In the genomic region with DNA sequence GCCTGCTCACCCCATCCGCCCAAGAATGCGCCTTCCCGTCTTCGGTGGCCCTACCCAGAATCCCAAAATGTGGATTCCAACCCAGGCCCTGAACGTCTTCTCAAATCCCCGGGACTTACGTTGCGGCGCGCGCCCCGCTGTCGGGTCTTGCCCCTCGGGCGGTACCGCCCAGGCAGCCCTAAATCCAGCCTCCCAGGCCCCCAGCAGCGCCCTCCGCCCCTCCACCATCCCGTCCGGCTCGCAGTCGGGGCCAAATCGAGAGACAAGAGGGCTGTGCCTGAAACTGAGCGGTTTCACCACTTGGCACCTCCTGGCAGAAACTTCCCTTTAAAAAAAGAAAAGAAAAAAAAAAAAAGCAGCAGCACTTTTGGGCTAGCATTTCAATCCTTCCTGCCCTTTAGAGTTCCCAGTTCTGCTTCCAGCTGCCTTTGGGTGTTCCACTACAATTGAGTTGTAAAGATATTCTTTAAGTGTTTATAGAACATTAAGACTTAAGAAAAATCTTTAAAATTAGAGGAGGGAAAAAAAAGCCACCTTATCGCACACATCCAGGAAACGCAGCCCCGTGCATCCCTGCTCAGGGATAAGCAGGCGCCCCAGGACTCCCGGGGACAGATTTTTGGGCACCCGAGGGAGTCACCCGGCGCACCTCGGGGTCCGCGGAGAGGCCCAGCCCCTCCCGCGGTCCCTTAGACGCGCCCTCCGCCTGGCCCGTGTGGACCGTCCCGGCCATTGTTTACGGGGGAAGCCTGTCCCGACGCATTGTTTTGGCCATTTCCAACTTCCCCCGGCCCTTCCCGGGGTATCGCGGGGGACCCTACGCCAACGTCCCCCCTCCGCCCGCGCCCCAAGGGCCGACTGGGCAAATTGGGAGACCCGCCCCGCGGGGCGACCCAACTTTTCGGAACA, we compare ENCODE assay signal across 8 cellular contexts. TPM values are rescaled to one million over a fixed set of nuclear protein-coding genes. Genes with fewer than 3 reads are reported as not detected.
DNase-seq lines count a peak whose midpoint lies in the region; ATAC-seq and TF ChIP-seq lines count a peak whose summit lies in the region.

No MANE protein-coding gene starts in this region.

- H3K4me3 ChIP-seq in AG09309 (ENCODE audit: control insufficient read depth, low read depth, low read length), result peak overlapping the region; percentile 70
- H3K4me3 ChIP-seq in coronary artery, result peak overlapping the region; percentile 95
- peak overlapping the region; percentile 60 for H3K4me3 ChIP-seq in lower leg skin (ENCODE audit: low read depth, poor library complexity, severe bottlenecking)
- peak overlapping the region; percentile 39 to 76 (median 45) for H3K4me3 ChIP-seq in thyroid gland (replicated peaks in 1 of 3)

- H3K9me3 ChIP-seq in thyroid gland, result no peaks in the 10 kb centered on the region

- no peak for ATAC-seq in HG02970 (IDR thresholded peaks at IDR 0.05; ENCODE audit: low FRiP score, unreplicated experiment)
- ATAC-seq in GM19463 (IDR thresholded peaks at IDR 0.05; ENCODE audit: unreplicated experiment), result no peak

- intact Hi-C loops in lower leg skin (cut with DNase I; ENCODE audit: low total_unique reads) (no loop called here), thyroid gland (cut with DNase I) (no loop called here)

- H3K27ac ChIP-seq in coronary artery (peak overlapping the region; percentile 76 to 94), thyroid gland (peak overlapping the region; percentile 88 to 93 (median 93))

- H3K4me1 ChIP-seq in thyroid gland, result peaks cover 7 to 18% of the 10 kb centered on the region in 2 donors

- TF ChIP-seq CTCF in AG09309 (IDR thresholded peaks at IDR 0.05; ENCODE audit: control insufficient read depth, insufficient read depth, low read depth, low read length, missing control alignments) (no peak), coronary artery (IDR thresholded peaks at IDR 0.05) (no peak), lower leg skin (IDR thresholded peaks at IDR 0.05) (no peak), thyroid gland (IDR thresholded peaks at IDR 0.05) (no peak)

- peak; percentile 47 for TF ChIP-seq POLR2A in GM19099 (IDR thresholded peaks at IDR 0.05; ENCODE audit: extremely low read depth, insufficient read length, low read depth)
- no peak for TF ChIP-seq POLR2A in lower leg skin (IDR thresholded peaks at IDR 0.05)
- peak in 1 of 2 donors; percentile 25 for TF ChIP-seq POLR2A in thyroid gland (IDR thresholded peaks at IDR 0.05)

- no peaks in the 10 kb centered on the region for H3K36me3 ChIP-seq in thyroid gland

- no peaks in the 10 kb centered on the region for H3K27me3 ChIP-seq in thyroid gland

- DNase-seq in AG09309 (ENCODE audit: low read depth) (no peak), RPMI8226 (peak; percentile 86), coronary artery (ENCODE audit: low spot score) (no peak), lower leg skin (ENCODE audit: low spot score in 2 of 2) (peak in 1 of 2 donors; percentile 92), thyroid gland (peak; percentile 63 to 67)

- WGBS in lower leg skin, 2 donors, result 4 to 5% methylated on average over 40 to 54 of the region's 61 CpGs
- WGBS in thyroid gland, 2 donors, result 4 to 6% methylated on average over 44 to 46 of the region's 61 CpGs

RNA-seq across cellular contexts. Expression of gene KCNJ4, which starts 57.6 kb away (rescaled TPM):
- total RNA-seq in lower leg skin, result 1 to 10 TPM in 1 of 4 donors, under 1 TPM in 2, not detected in 1; 0.29 to 1.4 (median 0.46) TPM
- total RNA-seq in thyroid gland, result not detected

Comparison
In these comparisons a context has a peak if more than half of its experiments do, and no peak if none do; other contexts are left out.
1. DNase-seq: peak in RPMI8226 (single experiment) and thyroid gland (2 of 2); none in AG09309 (single experiment) and coronary artery (single experiment).
2. H3K4me3 ChIP-seq: peak in every context shown above with its lines; median percentile 95 in coronary artery; 70 in AG09309; 60 in lower leg skin; 45 in thyroid gland.